ENCODE assay signal across 8 cellular contexts in the genomic region with DNA sequence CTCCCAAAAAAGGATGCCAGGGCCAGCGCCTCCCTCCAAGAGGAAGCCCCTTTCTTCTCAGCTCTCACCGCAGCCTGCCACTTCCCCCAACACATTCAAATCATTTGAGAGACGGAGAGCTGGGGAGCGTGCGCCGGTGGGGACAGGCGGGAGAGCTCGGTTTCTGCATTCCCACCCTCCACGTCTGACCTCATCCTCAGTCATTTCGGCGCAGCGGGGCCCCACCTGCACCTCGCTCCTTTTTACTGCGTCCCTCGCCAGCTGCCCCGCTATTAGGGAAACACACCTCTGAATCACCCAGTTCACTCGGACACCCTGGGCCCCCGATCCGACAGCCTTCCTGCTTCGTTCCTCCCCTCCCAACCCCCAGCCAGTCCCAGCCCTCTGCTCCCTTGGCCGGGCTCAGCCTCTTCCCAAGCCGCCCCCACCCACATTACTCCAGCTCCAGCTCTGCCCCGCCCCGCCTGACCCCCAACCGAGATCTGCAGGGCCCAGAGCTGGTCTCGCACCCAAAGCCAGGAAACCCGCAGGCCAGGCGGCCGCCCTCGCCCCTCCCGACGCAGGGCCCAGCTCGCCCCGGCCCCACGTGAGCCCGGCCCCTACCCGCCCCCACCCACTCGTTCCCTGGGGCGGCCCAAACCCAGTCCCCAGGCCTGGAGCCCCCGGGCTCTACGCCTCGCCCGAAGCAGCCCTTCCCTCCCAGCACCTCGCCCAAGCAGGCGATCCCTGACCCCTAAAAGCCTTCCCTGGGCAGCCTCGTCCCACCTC. TPM values are rescaled to one million over a fixed set of nuclear protein-coding genes. Genes with fewer than 3 reads are reported as not detected.
DNase-seq lines count a peak whose midpoint lies in the region; ATAC-seq and TF ChIP-seq lines count a peak whose summit lies in the region.

No MANE protein-coding gene starts in this region.

- H3K27ac Mint-ChIP-seq in activated naive CD8-positive, alpha-beta T cell treated with anti-CD3 and anti-CD28 coated beads, Interleukin-2, amount 10 ng/mL, durations not matched to agents 7 days and 5 days = peak overlapping the region; percentile 84

- TF ChIP-seq CTCF in RWPE1 (conservative IDR thresholded peaks at IDR 0.05; ENCODE audit: low read depth) (no peak), heart left ventricle (IDR thresholded peaks at IDR 0.05) (no peak), parathyroid adenoma (IDR thresholded peaks at IDR 0.05) (no peak), vagina (IDR thresholded peaks at IDR 0.05) (no peak)

- H3K36me3 Mint-ChIP-seq in activated naive CD8-positive, alpha-beta T cell treated with anti-CD3 and anti-CD28 coated beads, Interleukin-2, amount 10 ng/mL, durations not matched to agents 7 days and 5 days = peaks cover 2% of the 10 kb centered on the region

- peak overlapping the region; percentile 98 for H3K9ac ChIP-seq in parathyroid adenoma

- 0 to 1% (median 1%) methylated on average over 30 to 46 of the region's 46 CpGs for WGBS in heart left ventricle, 4 donors

- H3K79me2 ChIP-seq in parathyroid adenoma = peaks cover 43% of the 10 kb centered on the region

- peak overlapping the region; percentile 93 for H3K4me2 ChIP-seq in parathyroid adenoma (ENCODE audit: low read length)

- intact Hi-C loops in heart left ventricle (cut with DNase I) = loop anchor here (1.0 to 10.0 kb wide), 17 partner anchors 37 to 168 kb away; a partner anchor contains a TSS
- intact Hi-C loops in vagina (cut with DNase I) = loop anchor here (2.0 to 5.0 kb wide), 3 partner anchors 52 to 72 kb away; no protein-coding TSS in a partner anchor

- H3K4me3 ChIP-seq in heart left ventricle = peak overlapping the region; percentile 73 to 91 (median 86)
- peak overlapping the region; percentile 89 for H3K4me3 ChIP-seq in parathyroid adenoma (ENCODE audit: low read depth, low read length)
- H3K4me3 ChIP-seq in vagina = peak overlapping the region; percentile 88 to 92

- no peaks in the 10 kb centered on the region for H3K27me3 Mint-ChIP-seq in activated naive CD8-positive, alpha-beta T cell treated with anti-CD3 and anti-CD28 coated beads, Interleukin-2, amount 10 ng/mL, durations not matched to agents 7 days and 5 days

- H3K9me3 ChIP-seq in heart left ventricle (no peaks in the 10 kb centered on the region), parathyroid adenoma (ENCODE audit: control insufficient read depth, low read length) (no peaks in the 10 kb centered on the region), vagina (no peaks in the 10 kb centered on the region)

- peaks cover 0 to 66% (median 30%) of the 10 kb centered on the region in 12 donors for H3K4me1 ChIP-seq in heart left ventricle
- H3K4me1 ChIP-seq in parathyroid adenoma = peaks cover 14% of the 10 kb centered on the region
- peaks cover 53% of the 10 kb centered on the region for H3K4me1 ChIP-seq in vagina

- POLR2A ChIA-PET in RWPE1 (lab: Yijun Ruan, JAX; ENCODE audit: low non-redundant PET) = interaction anchor here (0.6 kb wide), 1 partner anchor 493 kb away, joined by 4 read pairs; no protein-coding TSS in a partner anchor
- POLR2A ChIA-PET in activated naive CD8-positive, alpha-beta T cell treated with anti-CD3 and anti-CD28 coated beads, Interleukin-2, amount 10 ng/mL, durations not matched to agents 7 days and 5 days (lab: Charles Lee) = interaction anchor here (0.7 to 1.5 kb wide), 5 partner anchors 23 to 168 kb away, joined by 3 to 8 read pairs (median 4); a partner anchor contains a TSS

- peak overlapping the region; percentile 98 for H3K27ac ChIP-seq in RWPE1
- H3K27ac ChIP-seq in heart left ventricle = peak overlapping the region; percentile 91 to 99 (median 96)
- H3K27ac ChIP-seq in parathyroid adenoma = peak overlapping the region; percentile 84
- H3K27ac ChIP-seq in vagina = peak overlapping the region; percentile 98

- H3K9me3 Mint-ChIP-seq in activated naive CD8-positive, alpha-beta T cell treated with anti-CD3 and anti-CD28 coated beads, Interleukin-2, amount 10 ng/mL, durations not matched to agents 7 days and 5 days = no peaks in the 10 kb centered on the region

- H3K27me3 ChIP-seq in heart left ventricle (no peaks in the 10 kb centered on the region), parathyroid adenoma (ENCODE audit: control insufficient read depth, insufficient read depth, low read length) (no peaks in the 10 kb centered on the region), vagina (no peaks in the 10 kb centered on the region)

- CTCF ChIA-PET in RWPE1 (lab: Yijun Ruan, JAX) = interaction anchor here (1.0 to 1.2 kb wide), 3 partner anchors 28 to 65 kb away, joined by 3 to 7 read pairs (median 6); no protein-coding TSS in a partner anchor

- H3K4me3 Mint-ChIP-seq in activated naive CD8-positive, alpha-beta T cell treated with anti-CD3 and anti-CD28 coated beads, Interleukin-2, amount 10 ng/mL, durations not matched to agents 7 days and 5 days = peak overlapping the region; percentile 91

- DNase-seq in 8988T (peak; percentile 68), LHCN-M2 (ENCODE audit: low read depth) (peak; percentile 88), RWPE1 (ENCODE audit: low spot score) (peak; percentile 69), heart left ventricle (peak; percentile 71 to 80 (median 74)), vagina (ENCODE audit: extremely low spot score in 2 of 2) (no peak)
- peak; percentile 54 for DNase-seq in activated naive CD8-positive, alpha-beta T cell treated with anti-CD3 and anti-CD28 coated beads, Interleukin-2, amount 10 ng/mL, durations not matched to agents 7 days and 5 days

- peaks cover 0 to 2% (median 0%) of the 10 kb centered on the region in 9 donors for H3K36me3 ChIP-seq in heart left ventricle
- H3K36me3 ChIP-seq in parathyroid adenoma (ENCODE audit: control insufficient read depth, insufficient read depth, low read length) = no peaks in the 10 kb centered on the region
- H3K36me3 ChIP-seq in vagina = no peaks in the 10 kb centered on the region

- peaks cover 40% of the 10 kb centered on the region for H3K4me1 Mint-ChIP-seq in activated naive CD8-positive, alpha-beta T cell treated with anti-CD3 and anti-CD28 coated beads, Interleukin-2, amount 10 ng/mL, durations not matched to agents 7 days and 5 days

- TF ChIP-seq POLR2A in heart left ventricle (IDR thresholded peaks at IDR 0.05) = no peak
- peak in 1 of 2 donors; percentile 50 for TF ChIP-seq POLR2A in vagina (IDR thresholded peaks at IDR 0.05)

- H2AFZ ChIP-seq in parathyroid adenoma = peak overlapping the region; percentile 70

- ATAC-seq in GM18498 (IDR thresholded peaks at IDR 0.05; ENCODE audit: unreplicated experiment) = peak; percentile 17
- ATAC-seq in activated naive CD8-positive, alpha-beta T cell treated with anti-CD3 and anti-CD28 coated beads, Interleukin-2, amount 10 ng/mL, durations not matched to agents 7 days and 5 days (ENCODE audit: low read depth) = peak; percentile 1
- ATAC-seq in heart left ventricle = peak in 3 of 4 donors; percentile 14 to 19 (median 17)

RNA-seq across cellular contexts. Expression of a gene that starts 0.8 kb away (rescaled TPM):
- total RNA-seq in LHCN-M2 (2014; rRNA removed) (167 and 172 TPM in 2 replicates), heart left ventricle (100 to 1,000 TPM in 1 of 9 donors, 10 to 100 TPM in 8; 48.3 to 119 (median 68.5) TPM), vagina (189 TPM)
- polyA plus RNA-seq in LHCN-M2 (2012) = 306 TPM
- total RNA-seq in activated naive CD8-positive, alpha-beta T cell treated with anti-CD3 and anti-CD28 coated beads, Interleukin-2, amount 10 ng/mL, durations not matched to agents 7 days and 5 days = 10 to 100 TPM; 47.4 to 53.7 TPM
- polyA plus RNA-seq in heart left ventricle = 10 to 100 TPM; 18.3 to 55.2 TPM

Comparison
In these comparisons a context has a peak if more than half of its experiments do, and no peak if none do; other contexts are left out.
1. DNase-seq: peak in 8988T (single experiment), LHCN-M2 (single experiment), RWPE1 (single experiment), activated naive CD8-positive, alpha-beta T cell treated with anti-CD3 and anti-CD28 coated beads, Interleukin-2, amount 10 ng/mL, durations not matched to agents 7 days and 5 days (single experiment) and heart left ventricle (5 of 5); none in vagina (0 of 2).
2. Peak in every context shown above with its lines, with median percentiles within 50 percentile points of each other: ATAC-seq, H3K27ac ChIP-seq and H3K4me3 ChIP-seq.